In the genomic region with DNA sequence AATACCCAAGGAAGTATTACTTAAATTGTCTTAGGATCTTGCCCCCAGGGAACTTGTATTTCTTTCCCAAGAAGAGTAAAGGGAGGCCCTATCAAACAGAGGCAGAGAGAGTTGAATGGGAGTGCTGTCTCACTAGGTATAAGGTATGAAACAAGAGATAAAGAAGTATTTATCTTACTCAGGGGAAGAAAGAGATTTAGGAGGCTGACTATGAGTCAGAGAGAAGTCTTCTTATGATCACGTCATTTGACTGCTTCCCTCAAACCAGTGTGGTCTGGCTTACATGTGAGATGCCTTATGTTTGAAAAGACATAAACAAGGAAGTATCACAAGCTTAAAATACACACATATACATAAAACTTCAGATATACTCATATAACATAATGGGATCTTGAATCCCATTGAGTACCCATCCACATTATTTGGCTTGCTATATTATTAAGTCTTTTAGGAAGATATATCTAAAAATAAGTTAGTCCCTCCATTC, we compare ENCODE assay signal across 8 cellular contexts. TPM values are rescaled to one million over a fixed set of nuclear protein-coding genes. Genes with fewer than 3 reads are reported as not detected.
A peak's percentile ranks its signal among the peaks of the same experiment; 100 is the strongest.
DNase-seq lines count a peak whose midpoint lies in the region; ATAC-seq and TF ChIP-seq lines count a peak whose summit lies in the region.

No MANE protein-coding gene starts in this region.

- CTCF ChIA-PET in AG04449 (lab: Yijun Ruan, JAX), result interaction anchor here (1.0 to 2.7 kb wide), 3 partner anchors 10 to 743 kb away, joined by 3 to 11 read pairs (median 3); no protein-coding TSS in a partner anchor

- H3K9me3 ChIP-seq in T-helper 17 cell (ENCODE audit: control insufficient read depth, low read length, poor library complexity, severe bottlenecking) (no peaks in the 10 kb centered on the region), right cardiac atrium (ENCODE audit: control insufficient read depth, low read length) (no peaks in the 10 kb centered on the region)

- no peak overlapping the region for H3K27ac ChIP-seq in right cardiac atrium (ENCODE audit: low read length)

- no peaks in the 10 kb centered on the region for H3K36me3 Mint-ChIP-seq in T-helper 17 cell (ENCODE audit: low read depth)
- H3K36me3 Mint-ChIP-seq in stimulated activated naive CD8-positive, alpha-beta T cell treated with anti-CD3 and anti-CD28 coated beads, Interleukin-15, Interleukin-2, amounts not matched to agents 100 ng/mL and 50 ng/mL, for 24 hours (ENCODE audit: low read depth), result peaks cover 37% of the 10 kb centered on the region

- peaks cover 60% of the 10 kb centered on the region for H3K4me1 Mint-ChIP-seq in T-helper 17 cell
- H3K4me1 Mint-ChIP-seq in stimulated activated naive CD8-positive, alpha-beta T cell treated with anti-CD3 and anti-CD28 coated beads, Interleukin-15, Interleukin-2, amounts not matched to agents 100 ng/mL and 50 ng/mL, for 24 hours (ENCODE audit: low read depth), result peaks cover 95% of the 10 kb centered on the region

- H3K27ac Mint-ChIP-seq in T-helper 17 cell, result peak overlapping the region; percentile 95
- peak overlapping the region; percentile 92 for H3K27ac Mint-ChIP-seq in stimulated activated naive CD8-positive, alpha-beta T cell treated with anti-CD3 and anti-CD28 coated beads, Interleukin-15, Interleukin-2, amounts not matched to agents 100 ng/mL and 50 ng/mL, for 24 hours

- no peaks in the 10 kb centered on the region for H3K27me3 Mint-ChIP-seq in T-helper 17 cell
- H3K27me3 Mint-ChIP-seq in stimulated activated naive CD8-positive, alpha-beta T cell treated with anti-CD3 and anti-CD28 coated beads, Interleukin-15, Interleukin-2, amounts not matched to agents 100 ng/mL and 50 ng/mL, for 24 hours, result no peaks in the 10 kb centered on the region

- peak overlapping the region; percentile 72 for H3K4me3 Mint-ChIP-seq in T-helper 17 cell
- peak overlapping the region; percentile 72 for H3K4me3 Mint-ChIP-seq in stimulated activated naive CD8-positive, alpha-beta T cell treated with anti-CD3 and anti-CD28 coated beads, Interleukin-15, Interleukin-2, amounts not matched to agents 100 ng/mL and 50 ng/mL, for 24 hours

- ATAC-seq in GM18861 (IDR thresholded peaks at IDR 0.05; ENCODE audit: unreplicated experiment), result peak; percentile 37
- ATAC-seq in HG03097 (IDR thresholded peaks at IDR 0.05; ENCODE audit: low FRiP score, unreplicated experiment), result peak; percentile 24
- ATAC-seq in T-helper 17 cell, result peak; percentile 69
- ATAC-seq in right cardiac atrium, result no peak

- no peak for TF ChIP-seq CTCF in AG04449 (IDR thresholded peaks at IDR 0.05; ENCODE audit: insufficient read depth, low read length, missing control alignments)

- H3K9me3 Mint-ChIP-seq in stimulated activated naive CD8-positive, alpha-beta T cell treated with anti-CD3 and anti-CD28 coated beads, Interleukin-15, Interleukin-2, amounts not matched to agents 100 ng/mL and 50 ng/mL, for 24 hours, result peaks cover 4% of the 10 kb centered on the region

- H3K4me1 ChIP-seq in right cardiac atrium (ENCODE audit: control insufficient read depth, insufficient read depth, low read length), result peaks cover 6% of the 10 kb centered on the region

- DNase-seq in AG04449 (ENCODE audit: low read depth, low spot score) (peak; percentile 85), T-helper 17 cell (peak in 1 of 3 donors; percentile 16), fibroblast of gingiva (ENCODE audit: low read depth) (peak; percentile 53), right cardiac atrium (no peak)
- DNase-seq in activated CD8-positive, alpha-beta memory T cell treated with anti-CD3 and anti-CD28 coated beads, Interleukin-2, amount 50 U/mL, for 48 hours, result no peak

- POLR2A ChIA-PET in AG04449 (lab: Yijun Ruan, JAX), result no interaction called here

- H3K4me3 ChIP-seq in AG04449 (ENCODE audit: low read depth, low read length) (no peak overlapping the region), right cardiac atrium (ENCODE audit: low read length) (no peak overlapping the region)

- H3K27me3 ChIP-seq in right cardiac atrium (ENCODE audit: control insufficient read depth, insufficient read depth), result no peaks in the 10 kb centered on the region

- intact Hi-C loops in right cardiac atrium (cut with DNase I), result no loop called here

- 84% methylated on average over 1 of the region's 1 CpG for whole genome bisulfite sequencing in right cardiac atrium

RNA-seq across cellular contexts. Expression of a gene that starts 29.6 kb away (rescaled TPM):
- total RNA-seq in T-helper 17 cell (100 to 1,000 TPM in 1 of 2 donors, 10 to 100 TPM in 1; 95.6 to 107 TPM), right cardiac atrium (1 to 10 TPM; 4.6 to 5.1 (median 4.9) TPM)
- polyA plus RNA-seq in right cardiac atrium, result 4.7 TPM

Comparison
In these comparisons a context has a peak if more than half of its experiments do, and no peak if none do; other contexts are left out.
1. DNase-seq: peak in AG04449 (single experiment) and fibroblast of gingiva (single experiment); none in right cardiac atrium (0 of 3) and activated CD8-positive, alpha-beta memory T cell treated with anti-CD3 and anti-CD28 coated beads, Interleukin-2, amount 50 U/mL, for 48 hours (single experiment).
2. ATAC-seq: peak in GM18861 (single experiment), HG03097 (single experiment) and T-helper 17 cell (single experiment); none in right cardiac atrium (0 of 2).
3. RNA of a gene that starts 29.6 kb away (total RNA-seq): 95.6 to 107 TPM in T-helper 17 cell; 4.6 to 5.1 TPM in right cardiac atrium; every median in the first group is over 10 times any median in the second.